Comparison of ENCODE assay signal across 26 cellular contexts in the genomic region with DNA sequence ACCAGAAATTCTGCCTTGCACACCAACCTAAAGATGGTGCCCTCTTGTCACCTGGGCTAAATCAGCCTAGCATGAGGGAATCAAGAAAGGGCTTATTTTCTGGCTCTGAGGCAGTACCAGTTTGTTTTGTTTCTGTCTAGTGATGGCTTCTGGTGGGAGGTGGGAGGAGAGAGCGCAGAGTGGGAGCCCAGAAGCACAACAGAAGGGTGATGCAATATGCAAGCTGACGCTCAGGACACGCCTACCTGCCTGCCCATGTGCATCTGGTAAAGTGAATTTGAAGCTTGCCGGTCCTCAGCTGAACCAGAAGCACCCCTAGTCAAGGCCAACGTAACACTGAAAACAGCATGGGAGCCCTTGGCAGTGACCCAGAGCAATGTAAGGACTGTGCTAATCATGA.
A peak's percentile ranks its signal among the peaks of the same experiment; 100 is the strongest.
DNase-seq lines count a peak whose midpoint lies in the region; ATAC-seq, FAIRE-seq and TF ChIP-seq lines count a peak whose summit lies in the region.
"Had no signal": no experiment of that assay in that cellular context is flagged by ENCODE, and none has a peak within 500 bp of the region (broad histone marks: within the 10 kb centered on the region; RNA-seq: fewer than 3 reads in every experiment).

No MANE protein-coding gene starts in this region.

- H3K9me2 ChIP-seq in Karpas-422 (replicated peaks; ENCODE audit: insufficient read depth, low read length): no peaks in the 10 kb centered on the region

- H3K9ac ChIP-seq in Karpas-422 (ENCODE audit: low read length) (no peak overlapping the region), H1 (replicated peaks in 1 of 4; ENCODE audit: extremely low read depth in 1 of 4, low read depth in 3 of 4, low read length in 3 of 4) (no peak overlapping the region)

- H3K9me3 ChIP-seq in Karpas-422 (ENCODE audit: low read length) (no peaks in the 10 kb centered on the region), H1 (ENCODE audit: insufficient read depth in 2 of 2, low read depth in 1 of 2, low read length in 1 of 2) (peaks cover 8 to 9% of the 10 kb centered on the region in 2 experiments), Peyer's patch (no peaks in the 10 kb centered on the region)
- H3K9me3 ChIP-seq: SJCRH30 had no signal

- TF ChIP-seq CTCF in H1 (IDR thresholded peaks at IDR 0.05; ENCODE audit: control extremely low read depth in 1 of 3, insufficient read depth in 1 of 3, low read depth in 1 of 3, low read length in 3 of 3) (no peak), Peyer's patch (IDR thresholded peaks at IDR 0.05) (no peak)

- 93% methylated on average over 5 of the region's 5 CpGs; no CpG with 5 or more reads in 1 of the 2 experiments for WGBS in H1 (ENCODE audit: extremely low coverage in 1 of 2, insufficient coverage in 1 of 2, insufficient read length in 1 of 2, insufficient replicate concordance in 2 of 2, low coverage in 1 of 2, low lambda C conversion rate in 2 of 2, missing lambda C conversion rate in 1 of 2), 2 experiments

- POLR2A ChIA-PET in H1 (lab: Charles Lee; ENCODE audit: partially characterized antibody): no interaction called here

- H2AFZ ChIP-seq in Karpas-422 (ENCODE audit: low read length): no peak overlapping the region
- no peak overlapping the region for H2AFZ ChIP-seq in H1 (ENCODE audit: low read length)

- H4K20me1 ChIP-seq in Karpas-422 (ENCODE audit: insufficient read depth, low read depth, low read length) (no peaks in the 10 kb centered on the region), H1 (replicated peaks in 1 of 2; ENCODE audit: control insufficient read depth in 1 of 2, insufficient read depth in 2 of 2, low read length in 2 of 2) (no peaks in the 10 kb centered on the region)

- H2AK5ac ChIP-seq in H1 (ENCODE audit: low read depth, low read length): no peak overlapping the region

- CTCF ChIA-PET in H1 (lab: Charles Lee; ENCODE audit: partially characterized antibody): interaction anchor here (0.5 to 1.2 kb wide), 3 partner anchors 15 to 190 kb away, joined by 4 to 5 read pairs (median 4); no protein-coding TSS in a partner anchor

- no peak overlapping the region for H2BK5ac ChIP-seq in H1 (ENCODE audit: low read depth, low read length)

- no peak overlapping the region for H2BK20ac ChIP-seq in H1 (ENCODE audit: low read length)

- H3K4ac ChIP-seq in H1 (replicated peaks; ENCODE audit: insufficient read length, low read depth, low read length): no peak overlapping the region

- H3K4me2 ChIP-seq in Karpas-422 (ENCODE audit: low read depth, low read length, poor library complexity, severe bottlenecking) (no peak overlapping the region), H1 (ENCODE audit: insufficient read depth in 1 of 2, low read depth in 2 of 2, low read length in 2 of 2) (no peak overlapping the region)

- ATAC-seq in HG03442 (IDR thresholded peaks at IDR 0.05; ENCODE audit: unreplicated experiment): no peak
- ATAC-seq: CD8-positive, alpha-beta T cell had no signal

- no peak overlapping the region for H2BK12ac ChIP-seq in H1 (ENCODE audit: low read depth, low read length)

- H3K4me1 ChIP-seq in Karpas-422 (ENCODE audit: low read length) (no peaks in the 10 kb centered on the region), H1 (replicated peaks in 1 of 4; ENCODE audit: control insufficient read depth in 3 of 4, insufficient read depth in 4 of 4, low read length in 3 of 4) (peaks cover 0 to 3% (median 2%) of the 10 kb centered on the region in 4 experiments; a peak in 2 of 7 replicates), Peyer's patch (no peaks in the 10 kb centered on the region)
- H3K4me1 ChIP-seq: SJCRH30 had no signal

- no peak overlapping the region for H3K4me3 ChIP-seq in Karpas-422 (ENCODE audit: low read length)
- H3K4me3 ChIP-seq in H1 (ENCODE audit: extremely low read depth in 1 of 4, insufficient read depth in 2 of 4, low read depth in 3 of 4, low read length in 4 of 4): no peak overlapping the region
- H3K4me3 ChIP-seq in Peyer's patch: no peak overlapping the region
- H3K4me3 ChIP-seq: SJCRH30 had no signal

- H3K27ac ChIP-seq in Karpas-422 (ENCODE audit: low read length): no peak overlapping the region
- H3K27ac ChIP-seq in H1 (ENCODE audit: low read depth, low read length): no peak overlapping the region
- H3K27ac ChIP-seq in Peyer's patch: no peak overlapping the region
- H3K27ac ChIP-seq: 22Rv1, SJCRH30 had no signal

- H3K27me3 ChIP-seq in Karpas-422 (ENCODE audit: low read length): no peaks in the 10 kb centered on the region
- H3K27me3 ChIP-seq in H1 (replicated peaks in 1 of 4; ENCODE audit: control insufficient read depth in 3 of 4, extremely low read depth in 1 of 4, insufficient read depth in 3 of 4, low read length in 3 of 4): no peaks in the 10 kb centered on the region
- no peaks in the 10 kb centered on the region for H3K27me3 ChIP-seq in Peyer's patch
- H3K27me3 ChIP-seq: SJCRH30 had no signal

- H3K18ac ChIP-seq in H1 (ENCODE audit: extremely low read depth, low read length): no peak overlapping the region

- H4K8ac ChIP-seq in H1 (ENCODE audit: extremely low read depth, insufficient read depth, low read length): no peak overlapping the region

- H2BK15ac ChIP-seq in H1 (ENCODE audit: low read length): no peak overlapping the region

- no peaks in the 10 kb centered on the region for H3K36me3 ChIP-seq in Karpas-422 (ENCODE audit: insufficient read depth, low read length)
- no peaks in the 10 kb centered on the region for H3K36me3 ChIP-seq in H1 (ENCODE audit: control insufficient read depth in 2 of 4, insufficient read depth in 4 of 4, low read length in 3 of 4)
- H3K36me3 ChIP-seq in Peyer's patch: no peaks in the 10 kb centered on the region
- H3K36me3 ChIP-seq: SJCRH30 had no signal

- peaks cover 21% of the 10 kb centered on the region for H3K79me1 ChIP-seq in H1 (ENCODE audit: low read depth, low read length)

- DNase-seq in DMS 273 (lab: John Stamatoyannopoulos, UW; ENCODE audit: unreplicated experiment) (peak; percentile 13), DMS 273 treated with DMSO at 0.1 percent for 48 hours (lab: John Stamatoyannopoulos, UW) (no peak), Karpas-422 (peak; percentile 29), H1 (ENCODE audit: low read depth in 1 of 2, low spot score in 2 of 2) (no peak), posterior vena cava (ENCODE audit: low spot score) (peak; percentile 2), Peyer's patch (no peak), NCI-H187 (lab: John Stamatoyannopoulos, UW) (no peak)
- DNase-seq: ACHN; C1 segment of cervical spinal cord; Calu3; CD8-positive, alpha-beta T cell; DMS53; EL; GF-D8; H7; HFFc6; MM.1S; NCI-H1048; NCI-H1436; NCI-H2029; NCI-H510A treated with DMSO at 0.1 percent for 48 hours; SJCRH30; T-helper 1 cell had no signal

- H3K79me2 ChIP-seq in Karpas-422 (ENCODE audit: low read length): no peaks in the 10 kb centered on the region
- peaks cover 0 to 39% of the 10 kb centered on the region in 2 experiments; a peak in 2 of 4 replicates for H3K79me2 ChIP-seq in H1 (ENCODE audit: control insufficient read depth in 1 of 2, insufficient read depth in 2 of 2, low read length in 2 of 2)

- no peak overlapping the region for H2BK120ac ChIP-seq in H1 (replicated peaks; ENCODE audit: low read depth, low read length)

- TF ChIP-seq EP300 in H1 (IDR thresholded peaks at IDR 0.05; ENCODE audit: borderline replicate concordance in 1 of 2, low read depth in 2 of 2, low read length in 2 of 2): no peak

- TF ChIP-seq POLR2A in H1 (IDR thresholded peaks at IDR 0.05; ENCODE audit: control extremely low read depth in 1 of 2, low read depth in 2 of 2, low read length in 2 of 2) (no peak), Peyer's patch (IDR thresholded peaks at IDR 0.05) (no peak)

- intact Hi-C loops in posterior vena cava (cut with DNase I): no loop called here

- TF ChIP-seq RAD21 in H1 (IDR thresholded peaks at IDR 0.05 in 1 of 2, conservative IDR thresholded peaks at IDR 0.05 in 1 of 2; ENCODE audit: low read depth in 2 of 2, low read length in 2 of 2): no peak

- no peak overlapping the region for H3K14ac ChIP-seq in H1 (ENCODE audit: insufficient read length)

- H4K5ac ChIP-seq in H1 (ENCODE audit: insufficient read length, low read depth, low read length): no peak overlapping the region

- H3K56ac ChIP-seq in H1 (replicated peaks; ENCODE audit: insufficient read length, low read depth, low read length): no peak overlapping the region

- no peaks in the 10 kb centered on the region; the same call in 1 of the 2 replicates for H3K23me2 ChIP-seq in H1 (ENCODE audit: low read depth, low read length)

- H4K91ac ChIP-seq in H1 (replicated peaks; ENCODE audit: insufficient read length, low read length): no peak overlapping the region

- no peak for FAIRE-seq in H1 (lab: Jason Lieb, UNC)
- FAIRE-seq: RCC 7860 had no signal

- H3K23ac ChIP-seq in H1 (ENCODE audit: insufficient read length): no peak overlapping the region

TF ChIP-seq in H1, 55 proteins besides CTCF, POLR2A, EP300 and RAD21:
- TF ChIP-seq SIRT6 (IDR thresholded peaks at IDR 0.05; ENCODE audit: low read length) (no peak), GABPA (IDR thresholded peaks at IDR 0.05; ENCODE audit: borderline replicate concordance, insufficient read depth, low read length) (no peak), TBP (IDR thresholded peaks at IDR 0.05; ENCODE audit: low read depth, low read length) (no peak), SIN3A (conservative IDR thresholded peaks at IDR 0.05 in 1 of 2, IDR thresholded peaks at IDR 0.05 in 1 of 2; ENCODE audit: low read depth in 1 of 2, low read length in 2 of 2) (no peak), SUZ12 (IDR thresholded peaks at IDR 0.05; ENCODE audit: low read length) (no peak), EGR1 (IDR thresholded peaks at IDR 0.05; ENCODE audit: borderline replicate concordance, low read depth, low read length) (no peak), TAF7 (optimal IDR thresholded peaks at IDR 0.05; ENCODE audit: borderline replicate concordance, low read depth, low read length) (no peak)
- TF ChIP-seq, protein P1, sequence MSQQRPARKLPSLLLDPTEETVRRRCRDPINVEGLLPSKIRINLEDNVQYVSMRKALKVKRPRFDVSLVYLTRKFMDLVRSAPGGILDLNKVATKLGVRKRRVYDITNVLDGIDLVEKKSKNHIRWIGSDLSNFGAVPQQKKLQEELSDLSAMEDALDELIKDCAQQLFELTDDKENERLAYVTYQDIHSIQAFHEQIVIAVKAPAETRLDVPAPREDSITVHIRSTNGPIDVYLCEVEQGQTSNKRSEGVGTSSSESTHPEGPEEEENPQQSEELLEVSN (IDR thresholded peaks at IDR 0.05): 0 out of 2 replicates have a peak, but pooled peaks have one; percentile 4

Comparison
In these comparisons a context has a peak if more than half of its experiments do, and no peak if none do; other contexts are left out.
1. DNase-seq: peak in DMS 273 (single experiment), Karpas-422 (single experiment) and posterior vena cava (single experiment); none in DMS 273 treated with DMSO at 0.1 percent for 48 hours (single experiment), H1 (0 of 2), Peyer's patch (0 of 3) and NCI-H187 (0 of 2).